ENCODE assay signal across 36 cellular contexts in genomic region chr6:134748484-134748883, GRCh38.
DNase-seq lines count a peak whose midpoint lies in the region; ATAC-seq, FAIRE-seq and TF ChIP-seq lines count a peak whose summit lies in the region.
"Had no signal": no experiment of that assay in that cellular context is flagged by ENCODE, and none has a peak within 500 bp of the region (broad histone marks: within the 10 kb centered on the region; RNA-seq: fewer than 3 reads in every experiment).

No MANE protein-coding gene starts in this region.

- WGBS in liver: 77% methylated on average over 3 of the region's 3 CpGs
- 1% methylated on average over 3 of the region's 3 CpGs for WGBS in HepG2 (ENCODE audit: low lambda C conversion rate)

- H3K36me3 Mint-ChIP-seq in T-cell: no peaks in the 10 kb centered on the region
- H3K36me3 Mint-ChIP-seq: CD14-positive monocyte; CD4-positive, alpha-beta memory T cell; CD4-positive, CD25-positive, alpha-beta regulatory T cell; CD8-positive, alpha-beta memory T cell; CD8-positive, alpha-beta T cell had no signal

- H3K9ac ChIP-seq in liver (ENCODE audit: low read depth in 1 of 2, low read length in 2 of 2) (no peak overlapping the region), HepG2 (ENCODE audit: insufficient read depth, low read depth, low read length) (no peak overlapping the region)
- H3K9ac ChIP-seq: BLaER1; BLaER1 treated with 17β-estradiol and CSF1 and Interleukin-3, amounts not matched to agents 10 nM and 100 nM had no signal

- in situ Hi-C loops in HepG2 (cut with HindIII; ENCODE audit: extremely low pct_ligation_motif_present, low pct_unique_long_range_greater_than_20kb): no loop called here

- no peaks in the 10 kb centered on the region for H4K20me1 ChIP-seq in HepG2 (ENCODE audit: insufficient read depth, low read length)
- H4K20me1 ChIP-seq: BLaER1; BLaER1 treated with 17β-estradiol and CSF1 and Interleukin-3, amounts not matched to agents 10 nM and 100 nM had no signal

- H3K4me3 ChIP-seq in liver (ENCODE audit: low read depth in 1 of 3, low read length in 3 of 3) (no peak overlapping the region), HepG2 (replicated peaks in 1 of 3; ENCODE audit: insufficient read depth in 1 of 3, low read depth in 2 of 3, low read length in 3 of 3) (no peak overlapping the region)
- H3K4me3 ChIP-seq: A549; BLaER1; BLaER1 treated with 17β-estradiol and CSF1 and Interleukin-3, amounts not matched to agents 10 nM and 100 nM had no signal

- no peak overlapping the region for H3K4me2 ChIP-seq in HepG2 (ENCODE audit: low read depth, low read length)
- H3K4me2 ChIP-seq: A549; BLaER1; BLaER1 treated with 17β-estradiol and CSF1 and Interleukin-3, amounts not matched to agents 10 nM and 100 nM had no signal

- H3K36me3 ChIP-seq in liver (ENCODE audit: control insufficient read depth in 4 of 4, insufficient read depth in 3 of 4, low read depth in 1 of 4, low read length in 3 of 4) (no peaks in the 10 kb centered on the region), HepG2 (replicated peaks in 1 of 2; ENCODE audit: control insufficient read depth in 1 of 2, insufficient read depth in 2 of 2, low read length in 2 of 2) (no peaks in the 10 kb centered on the region)
- H3K36me3 ChIP-seq: BE2C; BLaER1; BLaER1 treated with 17β-estradiol and CSF1 and Interleukin-3, amounts not matched to agents 10 nM and 100 nM had no signal

- H3K79me2 ChIP-seq in HepG2 (ENCODE audit: insufficient read depth, low read length): no peaks in the 10 kb centered on the region

- no peak for TF ChIP-seq POLR2A in HepG2 (IDR thresholded peaks at IDR 0.05; ENCODE audit: insufficient read depth in 1 of 2, low read depth in 2 of 2, low read length in 2 of 2)

- TF ChIP-seq CTCF in liver (IDR thresholded peaks at IDR 0.05; ENCODE audit: low read depth, low read length, missing input control) (no peak), HepG2 (CRISPR knock-in tag; IDR thresholded peaks at IDR 0.05) (no peak)

- H3K4me1 Mint-ChIP-seq in T-cell: peaks cover 0 to 9% (median 0%) of the 10 kb centered on the region in 3 donors
- H3K4me1 Mint-ChIP-seq: B cell; CD14-positive monocyte; CD4-positive, CD25-positive, alpha-beta regulatory T cell; CD8-positive, alpha-beta memory T cell had no signal

- DNase-seq in HepG2 (ENCODE audit: low spot score) (no peak), NCI-H1105 (lab: John Stamatoyannopoulos, UW) (peak; percentile 6), NCI-H1105 treated with DMSO at 0.1 percent for 48 hours (lab: John Stamatoyannopoulos, UW) (peak; percentile 11), dermis blood vessel endothelial cell (peak; percentile 15), T-cell (no peak), C1 segment of cervical spinal cord (lab: John Stamatoyannopoulos, UW) (no peak)
- DNase-seq: 8988T; ACHN; AML-193; BE2C; Caco-2; Calu3; CD4-positive, alpha-beta memory T cell; CD4-positive, alpha-beta T cell; CD4-positive, CD25-positive, alpha-beta regulatory T cell; CD8-positive, alpha-beta memory T cell; CD8-positive, alpha-beta T cell; COR-L47; DMS 273 treated with DMSO at 0.1 percent for 48 hours; DMS153; DMS53; DMS79; DMS79 treated with DMSO at 0.1 percent for 48 hours; DND-41; EL had no signal

- BruUV-seq in HepG2 (replicated peaks; lab: Mats Ljungman, UMichigan): no TSS peak

- H3K27me3 ChIP-seq in liver (ENCODE audit: control insufficient read depth in 4 of 4, insufficient read depth in 4 of 4, low read length in 3 of 4) (no peaks in the 10 kb centered on the region), HepG2 (ENCODE audit: control insufficient read depth in 1 of 2, insufficient read depth in 2 of 2, low read length in 2 of 2) (no peaks in the 10 kb centered on the region; a peak in 1 of 5 replicates)
- H3K27me3 ChIP-seq: BE2C; BLaER1; BLaER1 treated with 17β-estradiol and CSF1 and Interleukin-3, amounts not matched to agents 10 nM and 100 nM had no signal

- POLR2A ChIA-PET in HepG2 (lab: Yijun Ruan, JAX): no interaction called here
- POLR2A ChIA-PET in T-cell (lab: Charles Lee): no interaction called here

- intact Hi-C loops in HepG2 (cut with micrococcal nuclease; ENCODE audit: unreplicated experiment): no loop called here

- no peak for TF ChIP-seq RAD21 in liver (IDR thresholded peaks at IDR 0.05)
- TF ChIP-seq RAD21 in HepG2 (CRISPR knock-in tag; IDR thresholded peaks at IDR 0.05): no peak

- H3K9me3 Mint-ChIP-seq in T-cell: no peaks in the 10 kb centered on the region
- H3K9me3 Mint-ChIP-seq: CD4-positive, alpha-beta T cell; CD8-positive, alpha-beta T cell had no signal

- no peak overlapping the region for H3K27ac Mint-ChIP-seq in T-cell
- H3K27ac Mint-ChIP-seq: B cell; CD14-positive monocyte; CD4-positive, alpha-beta memory T cell; CD4-positive, alpha-beta T cell; CD4-positive, CD25-positive, alpha-beta regulatory T cell; CD8-positive, alpha-beta memory T cell; CD8-positive, alpha-beta T cell had no signal

- no peak for TF ChIP-seq EP300 in HepG2 (IDR thresholded peaks at IDR 0.05; ENCODE audit: low read depth in 2 of 2, low read length in 2 of 2)
- no peak for TF ChIP-seq EP300 in HepG2 (CRISPR knock-in tag; IDR thresholded peaks at IDR 0.05; ENCODE audit: borderline replicate concordance)

- no peak overlapping the region for H2AFZ ChIP-seq in HepG2 (ENCODE audit: low read length)

- ATAC-seq in HepG2 (no peak), T-cell (replicated peaks in 1 of 4) (no peak), HG02884 (IDR thresholded peaks at IDR 0.05; ENCODE audit: unreplicated experiment) (no peak)
- ATAC-seq: A549; CD8-positive, alpha-beta T cell had no signal

- H3K27me3 Mint-ChIP-seq in T-cell: peaks cover 8 to 16% of the 10 kb centered on the region in 2 donors

- CTCF ChIA-PET in HepG2 (lab: Yijun Ruan, JAX; ENCODE audit: low intra/inter-chr PET ratio, low total read pairs) (no interaction called here), T-cell (lab: Charles Lee) (interaction anchor here in 1 of 2 donors (0.7 kb wide), 1 partner anchor 10 kb away, joined by 12 read pairs; no protein-coding TSS in a partner anchor)

- H3K4me1 ChIP-seq in liver (ENCODE audit: control insufficient read depth in 4 of 4, insufficient read depth in 4 of 4, low read length in 3 of 4) (peaks cover 0 to 16% (median 3%) of the 10 kb centered on the region in 4 donors), HepG2 (ENCODE audit: insufficient read depth, low read length) (no peaks in the 10 kb centered on the region)
- H3K4me1 ChIP-seq: A549; BLaER1; BLaER1 treated with 17β-estradiol and CSF1 and Interleukin-3, amounts not matched to agents 10 nM and 100 nM; Caco-2 had no signal

- H3K27ac ChIP-seq in liver (ENCODE audit: low read depth in 1 of 2, low read length in 2 of 2) (no peak overlapping the region), HepG2 (ENCODE audit: extremely low read length, insufficient read depth, low read length) (no peak overlapping the region)
- H3K27ac ChIP-seq: 22Rv1; A549; BLaER1; BLaER1 treated with 17β-estradiol and CSF1 and Interleukin-3, amounts not matched to agents 10 nM and 100 nM; C4-2B had no signal

- no peak overlapping the region for H3K4me3 Mint-ChIP-seq in T-cell
- H3K4me3 Mint-ChIP-seq: B cell; CD14-positive monocyte; CD4-positive, alpha-beta memory T cell; CD4-positive, alpha-beta T cell; CD4-positive, CD25-positive, alpha-beta regulatory T cell; CD8-positive, alpha-beta memory T cell; CD8-positive, alpha-beta T cell had no signal

- no peaks in the 10 kb centered on the region for H3K9me3 ChIP-seq in liver (ENCODE audit: control insufficient read depth in 4 of 4, low read length in 3 of 4)
- H3K9me3 ChIP-seq in HepG2 (ENCODE audit: low read length): no peaks in the 10 kb centered on the region
- H3K9me3 ChIP-seq: A549; BE2C; BLaER1 treated with 17β-estradiol and CSF1 and Interleukin-3, amounts not matched to agents 10 nM and 100 nM; Caco-2 had no signal

- no peak for FAIRE-seq in HepG2 (lab: Jason Lieb, UNC)
- FAIRE-seq: A204.1, A549, D721Med had no signal

TF ChIP-seq in liver, 16 proteins besides CTCF, POLR2A, EP300 and RAD21:
- no peak for TF ChIP-seq JUND (IDR thresholded peaks at IDR 0.05)
- TF ChIP-seq NR2F2 (IDR thresholded peaks at IDR 0.05): peak; percentile 65
TF ChIP-seq in liver: peak in this region for 1.

TF ChIP-seq in HepG2, 621 proteins besides CTCF, POLR2A, EP300 and RAD21 (continues in another document):
- TF ChIP-seq, protein P1, sequence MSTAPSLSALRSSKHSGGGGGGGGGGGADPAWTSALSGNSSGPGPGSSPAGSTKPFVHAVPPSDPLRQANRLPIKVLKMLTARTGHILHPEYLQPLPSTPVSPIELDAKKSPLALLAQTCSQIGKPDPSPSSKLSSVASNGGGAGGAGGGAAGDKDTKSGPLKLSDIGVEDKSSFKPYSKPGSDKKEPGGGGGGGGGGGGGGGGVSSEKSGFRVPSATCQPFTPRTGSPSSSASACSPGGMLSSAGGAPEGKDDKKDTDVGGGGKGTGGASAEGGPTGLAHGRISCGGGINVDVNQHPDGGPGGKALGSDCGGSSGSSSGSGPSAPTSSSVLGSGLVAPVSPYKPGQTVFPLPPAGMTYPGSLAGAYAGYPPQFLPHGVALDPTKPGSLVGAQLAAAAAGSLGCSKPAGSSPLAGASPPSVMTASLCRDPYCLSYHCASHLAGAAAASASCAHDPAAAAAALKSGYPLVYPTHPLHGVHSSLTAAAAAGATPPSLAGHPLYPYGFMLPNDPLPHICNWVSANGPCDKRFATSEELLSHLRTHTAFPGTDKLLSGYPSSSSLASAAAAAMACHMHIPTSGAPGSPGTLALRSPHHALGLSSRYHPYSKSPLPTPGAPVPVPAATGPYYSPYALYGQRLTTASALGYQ (CRISPR knock-in tag; IDR thresholded peaks at IDR 0.05): no peak
- no peak for TF ChIP-seq ZNF205 (CRISPR knock-in tag; IDR thresholded peaks at IDR 0.05)
- TF ChIP-seq ZNF678 (CRISPR knock-in tag; IDR thresholded peaks at IDR 0.05): no peak

Comparison
In these comparisons a context has a peak if more than half of its experiments do, and no peak if none do; other contexts are left out.
1. DNase-seq: peak in NCI-H1105 (single experiment), NCI-H1105 treated with DMSO at 0.1 percent for 48 hours (single experiment) and dermis blood vessel endothelial cell (single experiment); none in HepG2 (single experiment), T-cell (0 of 34) and C1 segment of cervical spinal cord (0 of 14).